ENCODE assay signal across 10 cellular contexts in the genomic region with DNA sequence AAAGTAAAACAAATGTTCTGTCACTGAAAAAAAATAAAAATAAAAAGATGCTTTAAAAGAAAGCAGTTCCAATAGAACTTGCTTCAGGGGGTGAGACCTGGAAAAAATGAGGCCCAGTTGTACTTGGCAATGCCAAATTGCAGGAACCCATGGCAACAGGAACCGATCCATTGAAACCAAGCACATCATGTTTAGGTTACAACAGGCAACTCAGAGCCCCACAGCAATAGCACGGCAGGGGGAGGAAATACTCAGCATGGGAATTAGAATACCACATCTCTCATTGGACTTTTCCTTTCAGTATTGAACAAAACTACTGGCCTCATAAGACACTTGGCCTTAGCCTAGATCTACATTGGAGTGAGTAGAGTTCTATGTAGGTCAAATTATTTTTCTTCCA.
A peak's percentile ranks its signal among the peaks of the same experiment; 100 is the strongest.
DNase-seq lines count a peak whose midpoint lies in the region; ATAC-seq and TF ChIP-seq lines count a peak whose summit lies in the region.
"Had no signal": no experiment of that assay in that cellular context is flagged by ENCODE, and none has a peak within 500 bp of the region (broad histone marks: within the 10 kb centered on the region; RNA-seq: fewer than 3 reads in every experiment).

No MANE protein-coding gene starts in this region.

- TF ChIP-seq CTCF in IMR-90 (conservative IDR thresholded peaks at IDR 0.05; ENCODE audit: low read depth, low read length), result no peak
- no peak for TF ChIP-seq CTCF in glutamatergic neuron (IDR thresholded peaks at IDR 0.05; ENCODE audit: partially characterized antibody, unreplicated experiment)

- CTCF ChIA-PET in IMR-90 (lab: Yijun Ruan, JAX), result no interaction called here

- no peak overlapping the region for H3K4me3 Mint-ChIP-seq in glutamatergic neuron (ENCODE audit: unreplicated experiment)
- H3K4me3 Mint-ChIP-seq: activated CD8-positive, alpha-beta T cell treated with anti-CD3 and anti-CD28 coated beads, Interleukin-2, amount 10 ng/mL, durations not matched to agents 7 days and 5 days had no signal

- H4K5ac ChIP-seq in IMR-90 (ENCODE audit: low read depth, low read length), result peak overlapping the region; percentile 98

- H3K27ac Mint-ChIP-seq in glutamatergic neuron (ENCODE audit: unreplicated experiment), result no peak overlapping the region
- H3K27ac Mint-ChIP-seq: activated CD8-positive, alpha-beta T cell treated with anti-CD3 and anti-CD28 coated beads, Interleukin-2, amount 10 ng/mL, durations not matched to agents 7 days and 5 days had no signal

- intact Hi-C loops in IMR-90 (cut with micrococcal nuclease), result loop anchor here (10.0 kb wide), 1 partner anchor 137 kb away; a partner anchor contains a TSS

- no peaks in the 10 kb centered on the region for H3K36me3 Mint-ChIP-seq in glutamatergic neuron (ENCODE audit: unreplicated experiment)

- H3K79me1 ChIP-seq in IMR-90 (ENCODE audit: low read depth in 1 of 2, low read length in 2 of 2), result no peaks in the 10 kb centered on the region
- no peaks in the 10 kb centered on the region for H3K79me1 ChIP-seq in neuronal stem cell (ENCODE audit: low read depth, low read length)

- H2AK5ac ChIP-seq in IMR-90 (ENCODE audit: low read depth, low read length), result peak overlapping the region; percentile 50
- H2AK5ac ChIP-seq in neuronal stem cell (ENCODE audit: low read depth, low read length), result no peak overlapping the region

- no TSS peak for BruUV-seq in IMR-90 (replicated peaks; lab: Mats Ljungman, UMichigan)

- DNase-seq in IMR-90 (peak; percentile 46), cerebellum (ENCODE audit: low spot score) (peak; percentile 5), neuronal stem cell (ENCODE audit: low spot score) (no peak), hepatic stellate cell (ENCODE audit: low spot score) (no peak), T-helper 1 cell (no peak), glutamatergic neuron (no peak)
- DNase-seq: activated CD8-positive, alpha-beta T cell treated with anti-CD3 and anti-CD28 coated beads, Interleukin-2, amount 10 ng/mL, durations not matched to agents 7 days and 5 days; stimulated activated CD4-positive, alpha-beta T cell treated with anti-CD3 and anti-CD28 coated beads, Interleukin-4, amount 100 ng/mL, for 1 hour had no signal

- H3K9ac ChIP-seq in IMR-90 (ENCODE audit: low read depth, low read length), result peak overlapping the region; percentile 68; the same call in 1 of the 2 replicates
- no peak overlapping the region for H3K9ac ChIP-seq in neuronal stem cell (ENCODE audit: low read depth, low read length, poor library complexity)

- H4K8ac ChIP-seq in IMR-90 (ENCODE audit: low read depth in 2 of 2, low read length in 2 of 2) (peak overlapping the region; percentile 50 to 60; a peak in 3 of 4 replicates), neuronal stem cell (ENCODE audit: low read depth, low read length) (no peak overlapping the region)

- in situ Hi-C loops in IMR-90 (cut with MboI; ENCODE audit: low sequenced_read_pairs), result no loop called here

- no CpG with 5 or more reads among the region's 2 CpGs for WGBS in IMR-90 (ENCODE audit: extremely low coverage in 2 of 2, insufficient read length in 1 of 2), 2 experiments
- WGBS in neuronal stem cell (ENCODE audit: extremely low coverage in 2 of 2, insufficient read length in 2 of 2, insufficient replicate concordance in 1 of 2), 2 donors, result no CpG with 5 or more reads among the region's 2 CpGs

- H3K23ac ChIP-seq in IMR-90 (ENCODE audit: low read depth, low read length), result peak overlapping the region; percentile 92
- H3K23ac ChIP-seq in neuronal stem cell (ENCODE audit: low read depth, low read length, poor library complexity), result no peak overlapping the region

- H4K91ac ChIP-seq in IMR-90 (ENCODE audit: insufficient read depth, low read depth, low read length), result peak overlapping the region; percentile 81
- H4K91ac ChIP-seq in neuronal stem cell (ENCODE audit: low read depth, low read length, poor library complexity), result no peak overlapping the region

- no peak overlapping the region for H2BK12ac ChIP-seq in neuronal stem cell (ENCODE audit: low read length)

- no peaks in the 10 kb centered on the region for H4K20me1 ChIP-seq in IMR-90 (ENCODE audit: insufficient read depth, low read length)

- H3K4me3 ChIP-seq in IMR-90 (ENCODE audit: insufficient read depth, low read depth, low read length) (no peak overlapping the region), neuronal stem cell (ENCODE audit: low read length in 2 of 2) (no peak overlapping the region)

- H2BK15ac ChIP-seq in IMR-90 (ENCODE audit: low read depth, low read length) (peak overlapping the region; percentile 73), neuronal stem cell (ENCODE audit: low read length) (no peak overlapping the region)

- peak overlapping the region; percentile 93 for H2BK120ac ChIP-seq in IMR-90 (ENCODE audit: low read depth, low read length)
- H2BK120ac ChIP-seq in neuronal stem cell (ENCODE audit: low read depth, low read length), result no peak overlapping the region

- no peak overlapping the region for H2AFZ ChIP-seq in IMR-90 (replicated peaks; ENCODE audit: low read length, poor library complexity)
- H2AFZ ChIP-seq in neuronal stem cell (ENCODE audit: low read length), result peak overlapping the region; percentile 49

- H3K9me1 ChIP-seq in IMR-90 (ENCODE audit: insufficient read depth, low read length), result no peaks in the 10 kb centered on the region

- H3K27me3 Mint-ChIP-seq in glutamatergic neuron (ENCODE audit: unreplicated experiment), result no peaks in the 10 kb centered on the region

- ATAC-seq in GM19438 (IDR thresholded peaks at IDR 0.05; ENCODE audit: low read depth, unreplicated experiment), result peak; percentile 39
- peak; percentile 30 for ATAC-seq in IMR-90 (ENCODE audit: low read depth)
- ATAC-seq in activated CD4-positive, CD25-positive, alpha-beta regulatory T cell treated with anti-CD3 and anti-CD28 coated beads, Interleukin-2, amount 50 U/mL, for 24 hours, result no peak
- ATAC-seq: activated CD8-positive, alpha-beta T cell treated with anti-CD3 and anti-CD28 coated beads, Interleukin-2, amount 10 ng/mL, durations not matched to agents 7 days and 5 days had no signal

- H2AK9ac ChIP-seq in IMR-90 (replicated peaks; ENCODE audit: low read depth, low read length, poor library complexity), result no peak overlapping the region

- H2BK5ac ChIP-seq in IMR-90 (ENCODE audit: low read depth, low read length, poor library complexity, severe bottlenecking) (peak overlapping the region; percentile 48), neuronal stem cell (ENCODE audit: low read length) (no peak overlapping the region)

- TF ChIP-seq POLR2A in IMR-90 (IDR thresholded peaks at IDR 0.05; ENCODE audit: low read depth, low read length), result no peak

- H3K18ac ChIP-seq in IMR-90 (ENCODE audit: low read depth, low read length), result peak overlapping the region; percentile 100
- H3K18ac ChIP-seq in neuronal stem cell (ENCODE audit: low read length), result no peak overlapping the region

- H3K36me3 ChIP-seq in IMR-90 (ENCODE audit: control insufficient read depth, insufficient read depth, low read length), result no peaks in the 10 kb centered on the region
- H3K36me3 ChIP-seq in neuronal stem cell (replicated peaks in 1 of 2; ENCODE audit: control insufficient read depth in 2 of 2, insufficient read depth in 2 of 2, low read length in 2 of 2), result no peaks in the 10 kb centered on the region

- H3K9me3 Mint-ChIP-seq in glutamatergic neuron (ENCODE audit: unreplicated experiment), result no peaks in the 10 kb centered on the region

- H3K14ac ChIP-seq in IMR-90 (replicated peaks; ENCODE audit: low read depth, low read length), result peak overlapping the region; percentile 75
- H3K14ac ChIP-seq in neuronal stem cell (ENCODE audit: low read length), result no peak overlapping the region

- POLR2A ChIA-PET in IMR-90 (lab: Charles Lee; ENCODE audit: unreplicated experiment), result no interaction called here

- H2BK20ac ChIP-seq in IMR-90 (ENCODE audit: low read depth, low read length), result peak overlapping the region; percentile 93

- dilution Hi-C loops in IMR-90 (cut with HindIII; ENCODE audit: low sequenced_read_pairs, unreplicated experiment), result no loop called here

- H3K9me3 ChIP-seq in IMR-90 (ENCODE audit: control insufficient read depth, insufficient read depth, low read length), result no peaks in the 10 kb centered on the region
- H3K9me3 ChIP-seq in neuronal stem cell (replicated peaks in 1 of 2; ENCODE audit: control insufficient read depth in 2 of 2, insufficient read depth in 1 of 2, low read depth in 1 of 2, low read length in 2 of 2), result no peaks in the 10 kb centered on the region

- H3K27me3 ChIP-seq in IMR-90 (ENCODE audit: control insufficient read depth, insufficient read depth, low read length) (no peaks in the 10 kb centered on the region), neuronal stem cell (ENCODE audit: control insufficient read depth in 3 of 3, insufficient read depth in 3 of 3, low read depth in 1 of 3, low read length in 3 of 3) (no peaks in the 10 kb centered on the region)

- peak overlapping the region; percentile 89 for H3K4me2 ChIP-seq in IMR-90 (ENCODE audit: low read depth, low read length)
- no peak overlapping the region for H3K4me2 ChIP-seq in neuronal stem cell (ENCODE audit: insufficient read depth, low read length, poor library complexity, severe bottlenecking)

- H3K4ac ChIP-seq in IMR-90 (ENCODE audit: low read depth, low read length) (peak overlapping the region; percentile 94), neuronal stem cell (ENCODE audit: low read length) (no peak overlapping the region)

- peaks cover 8% of the 10 kb centered on the region for H3K4me1 Mint-ChIP-seq in glutamatergic neuron (ENCODE audit: low read depth, unreplicated experiment)

- H3K4me1 ChIP-seq in IMR-90 (ENCODE audit: control insufficient read depth, insufficient read depth, low read length) (peaks cover 11% of the 10 kb centered on the region), neuronal stem cell (ENCODE audit: control insufficient read depth in 2 of 2, insufficient read depth in 1 of 2, low read depth in 1 of 2, low read length in 2 of 2) (peaks cover 6 to 22% of the 10 kb centered on the region in 2 donors)

- peak overlapping the region; percentile 100 for H3K27ac ChIP-seq in IMR-90 (ENCODE audit: insufficient read depth, low read length)
- H3K27ac ChIP-seq in neuronal stem cell (replicated peaks; ENCODE audit: low read length), result no peak overlapping the region

- TF ChIP-seq RAD21 in IMR-90 (IDR thresholded peaks at IDR 0.05; ENCODE audit: low read length), result no peak

- peak overlapping the region; percentile 85; the same call in 1 of the 2 replicates for H3K56ac ChIP-seq in IMR-90 (ENCODE audit: extremely low read depth, insufficient read depth, low read length)

TF ChIP-seq in IMR-90, 13 proteins besides CTCF, POLR2A, EP300 and RAD21 (continues in another document):
- TF ChIP-seq MAFK (IDR thresholded peaks at IDR 0.05; ENCODE audit: low read depth, low read length) (no peak), FOS (IDR thresholded peaks at IDR 0.05; ENCODE audit: low read depth, low read length) (no peak), RCOR1 (IDR thresholded peaks at IDR 0.05; ENCODE audit: insufficient replicate concordance, low read length) (no peak), CHD1 (IDR thresholded peaks at IDR 0.05; ENCODE audit: low read depth, low read length) (no peak), CEBPB (IDR thresholded peaks at IDR 0.05; ENCODE audit: low read depth, low read length) (no peak), MXI1 (IDR thresholded peaks at IDR 0.05; ENCODE audit: borderline replicate concordance, low read depth, low read length) (no peak), MAZ (IDR thresholded peaks at IDR 0.05; ENCODE audit: borderline replicate concordance, low read depth, low read length) (no peak)

Comparison
In these comparisons a context has a peak if more than half of its experiments do, and no peak if none do; other contexts are left out.
1. ATAC-seq: peak in GM19438 (single experiment) and IMR-90 (single experiment); none in activated CD4-positive, CD25-positive, alpha-beta regulatory T cell treated with anti-CD3 and anti-CD28 coated beads, Interleukin-2, amount 50 U/mL, for 24 hours (0 of 2).
2. DNase-seq: peak in IMR-90 (single experiment) and cerebellum (single experiment); none in neuronal stem cell (single experiment), hepatic stellate cell (single experiment), T-helper 1 cell (0 of 5) and glutamatergic neuron (single experiment).